In genomic region chr11:135033545-135033944, GRCh38 we compare ENCODE assay signal across 11 cellular contexts.
DNase-seq lines count a peak whose midpoint lies in the region; ATAC-seq and TF ChIP-seq lines count a peak whose summit lies in the region.
"Had no signal": no experiment of that assay in that cellular context is flagged by ENCODE, and none has a peak within 500 bp of the region (broad histone marks: within the 10 kb centered on the region; RNA-seq: fewer than 3 reads in every experiment).

No MANE protein-coding gene starts in this region.

- TF ChIP-seq POLR2A in breast epithelium (IDR thresholded peaks at IDR 0.05) = no peak

- H3K27ac ChIP-seq in breast epithelium (no peak overlapping the region), WERI-Rb-1 (no peak overlapping the region), tibial artery (no peak overlapping the region)

- intact Hi-C loops in breast epithelium (cut with DNase I; ENCODE audit: low total_unique reads) = no loop called here
- intact Hi-C loops in tibial artery (cut with DNase I; ENCODE audit: low total_unique reads) = no loop called here

- in situ Hi-C loops in T47D (cut with HindIII; ENCODE audit: low pct_unique_long_range_greater_than_20kb, low sequenced_read_pairs) = no loop called here

- peak; percentile 82 to 87 for DNase-seq in T47D (ENCODE audit: low read depth in 1 of 2, low spot score in 1 of 2)
- DNase-seq in breast epithelium (ENCODE audit: low spot score in 2 of 2) = no peak
- peak; percentile 66 for DNase-seq in WERI-Rb-1
- DNase-seq in iPS-NIHi11 (ENCODE audit: low spot score) = peak; percentile 78
- DNase-seq in tibial artery = no peak
- no peak for DNase-seq in NCI-H1436 treated with DMSO at 0.1 percent for 48 hours (lab: John Stamatoyannopoulos, UW)
- no peak for DNase-seq in GM19238 (ENCODE audit: insufficient read length, low spot score)
- DNase-seq: activated CD4-positive, alpha-beta T cell treated with anti-CD3 and anti-CD28 coated beads, Interleukin-2, amount 50 U/mL, for 1 hour; left cardiac atrium; stimulated activated CD4-positive, alpha-beta T cell treated with anti-CD3 and anti-CD28 coated beads, Interleukin-4, amount 100 ng/mL, for 1 hour had no signal

- H3K4me1 ChIP-seq in breast epithelium (no peaks in the 10 kb centered on the region), tibial artery (no peaks in the 10 kb centered on the region)

- peaks cover 0 to 6% of the 10 kb centered on the region in 2 donors for H3K27me3 ChIP-seq in breast epithelium
- H3K27me3 ChIP-seq in WERI-Rb-1 (ENCODE audit: insufficient read depth, low read depth, severe bottlenecking) = peaks cover 20% of the 10 kb centered on the region
- peaks cover 0 to 17% of the 10 kb centered on the region in 2 donors for H3K27me3 ChIP-seq in tibial artery

- H3K4me3 ChIP-seq in breast epithelium = no peak overlapping the region
- H3K4me3 ChIP-seq in WERI-Rb-1 (ENCODE audit: low read depth, low read length) = no peak overlapping the region
- no peak overlapping the region for H3K4me3 ChIP-seq in tibial artery

- no peaks in the 10 kb centered on the region for H3K36me3 ChIP-seq in breast epithelium
- H3K36me3 ChIP-seq in WERI-Rb-1 = no peaks in the 10 kb centered on the region
- no peaks in the 10 kb centered on the region for H3K36me3 ChIP-seq in tibial artery

- no peak for TF ChIP-seq CTCF in breast epithelium (IDR thresholded peaks at IDR 0.05)
- TF ChIP-seq CTCF in WERI-Rb-1 (IDR thresholded peaks at IDR 0.05; ENCODE audit: low read depth, low read length) = peak; percentile 78
- peak; percentile 24 to 37 for TF ChIP-seq CTCF in tibial artery (IDR thresholded peaks at IDR 0.05)

- H3K9me3 ChIP-seq in breast epithelium (no peaks in the 10 kb centered on the region), WERI-Rb-1 (ENCODE audit: severe bottlenecking) (no peaks in the 10 kb centered on the region), tibial artery (no peaks in the 10 kb centered on the region)

- no peak for ATAC-seq in HG03565 (IDR thresholded peaks at IDR 0.05; ENCODE audit: unreplicated experiment)

Comparison
In these comparisons a context has a peak if more than half of its experiments do, and no peak if none do; other contexts are left out.
1. DNase-seq: peak in T47D (2 of 2), WERI-Rb-1 (single experiment) and iPS-NIHi11 (single experiment); none in breast epithelium (0 of 2), tibial artery (0 of 2), NCI-H1436 treated with DMSO at 0.1 percent for 48 hours (single experiment) and GM19238 (single experiment).
2. CTCF ChIP-seq: peak in WERI-Rb-1 (single experiment) and tibial artery (2 of 2); none in breast epithelium (0 of 3).